Comparison of ENCODE assay signal across 12 cellular contexts in genomic region chr6:38688579-38689087, GRCh38. TPM values are rescaled to one million over a fixed set of nuclear protein-coding genes. Genes with fewer than 3 reads are reported as not detected.
DNase-seq lines count a peak whose midpoint lies in the region; ATAC-seq, FAIRE-seq and TF ChIP-seq lines count a peak whose summit lies in the region.
"Had no signal": no experiment of that assay in that cellular context is flagged by ENCODE, and none has a peak within 500 bp of the region (broad histone marks: within the 10 kb centered on the region; RNA-seq: fewer than 3 reads in every experiment).

No MANE protein-coding gene starts in this region.

- WGBS in stomach, 5 donors = 30 to 51% (median 45%) methylated on average over 6 of the region's 6 CpGs

- peaks cover 25% of the 10 kb centered on the region for H3K4me1 Mint-ChIP-seq in activated T-cell treated with anti-CD3 and anti-CD28 coated beads, Interleukin-2, amount 50 U/mL, for 24 hours (ENCODE audit: low read depth)
- H3K4me1 Mint-ChIP-seq: nephron had no signal

- no peak overlapping the region for H3K4me3 Mint-ChIP-seq in activated T-cell treated with anti-CD3 and anti-CD28 coated beads, Interleukin-2, amount 50 U/mL, for 24 hours
- H3K4me3 Mint-ChIP-seq: nephron had no signal

- TF ChIP-seq CTCF in bronchial epithelial cell (IDR thresholded peaks at IDR 0.05; ENCODE audit: insufficient read depth, low read length, severe bottlenecking) = no peak
- no peak for TF ChIP-seq CTCF in stomach (IDR thresholded peaks at IDR 0.05)

- intact Hi-C loops in stomach (cut with DNase I; ENCODE audit: low total_unique reads) = no loop called here

- H3K9me3 Mint-ChIP-seq in activated T-cell treated with anti-CD3 and anti-CD28 coated beads, Interleukin-2, amount 50 U/mL, for 24 hours = no peaks in the 10 kb centered on the region
- H3K9me3 Mint-ChIP-seq: nephron had no signal

- H3K27ac ChIP-seq in stomach (no peak overlapping the region), caudate nucleus (ENCODE audit: low read depth, low read length) (no peak overlapping the region)
- H3K27ac ChIP-seq: gastrocnemius medialis had no signal

- no peak for DNase-seq in activated T-cell treated with anti-CD3 and anti-CD28 coated beads, Interleukin-2, amount 50 U/mL, for 24 hours
- no peak for DNase-seq in activated T-cell treated with anti-CD3 and anti-CD28 coated beads for 4 hours
- no peak for DNase-seq in bronchial epithelial cell (ENCODE audit: low read depth)
- DNase-seq in stomach = peak; percentile 38
- no peak for DNase-seq in caudate nucleus (lab: John Stamatoyannopoulos, UW)
- DNase-seq: activated CD4-positive, alpha-beta T cell treated with anti-CD3 and anti-CD28 coated beads for 48 hours; gastrocnemius medialis; MG63 had no signal

- H3K27me3 ChIP-seq in bronchial epithelial cell (ENCODE audit: control insufficient read depth, insufficient read depth, low read length) (no peaks in the 10 kb centered on the region), stomach (no peaks in the 10 kb centered on the region)
- H3K27me3 ChIP-seq: gastrocnemius medialis, MG63 had no signal

- H3K4me3 ChIP-seq in bronchial epithelial cell (ENCODE audit: low read depth, low read length) (no peak overlapping the region), stomach (no peak overlapping the region)
- H3K4me3 ChIP-seq: gastrocnemius medialis, MG63 had no signal

- no peak for TF ChIP-seq EP300 in stomach (IDR thresholded peaks at IDR 0.05)

- ATAC-seq in HG03196 (IDR thresholded peaks at IDR 0.05; ENCODE audit: unreplicated experiment) (peak; percentile 64), GM21528 (IDR thresholded peaks at IDR 0.05; ENCODE audit: low FRiP score, unreplicated experiment) (no peak), HG02885 (IDR thresholded peaks at IDR 0.05; ENCODE audit: poor library complexity, unreplicated experiment) (no peak)
- ATAC-seq: gastrocnemius medialis had no signal

- peaks cover 0 to 39% (median 19%) of the 10 kb centered on the region in 4 donors for H3K4me1 ChIP-seq in stomach

- H3K27me3 Mint-ChIP-seq in activated T-cell treated with anti-CD3 and anti-CD28 coated beads, Interleukin-2, amount 50 U/mL, for 24 hours = no peaks in the 10 kb centered on the region

- H3K27ac Mint-ChIP-seq in activated T-cell treated with anti-CD3 and anti-CD28 coated beads, Interleukin-2, amount 50 U/mL, for 24 hours = peak overlapping the region; percentile 19
- H3K27ac Mint-ChIP-seq: nephron had no signal

- H3K9me3 ChIP-seq in stomach = no peaks in the 10 kb centered on the region
- H3K9me3 ChIP-seq: gastrocnemius medialis, MG63 had no signal

- peak; percentile 62 for FAIRE-seq in bronchial epithelial cell (lab: Jason Lieb, UNC)

- H3K36me3 Mint-ChIP-seq in activated T-cell treated with anti-CD3 and anti-CD28 coated beads, Interleukin-2, amount 50 U/mL, for 24 hours (ENCODE audit: low read depth) = peaks cover 49% of the 10 kb centered on the region

- no peak for TF ChIP-seq POLR2A in stomach (IDR thresholded peaks at IDR 0.05)

- peaks cover 2% of the 10 kb centered on the region for H3K36me3 ChIP-seq in bronchial epithelial cell (ENCODE audit: control insufficient read depth, insufficient read depth, low read length)
- H3K36me3 ChIP-seq in stomach = peaks cover 0 to 15% (median 6%) of the 10 kb centered on the region in 4 donors

RNA-seq across cellular contexts. Expression of gene GLO1, which starts 14.3 kb away (rescaled TPM):
- total RNA-seq in bronchial epithelial cell (95.0 and 97.8 TPM in 2 replicates), stomach (100 to 1,000 TPM in 1 of 5 donors, 10 to 100 TPM in 3, 1 to 10 TPM in 1; 4.3 to 132 (median 40.8) TPM)
- 10 to 100 TPM; 52.0 to 76.8 (median 72.2) TPM for polyA plus RNA-seq in stomach

RNA-seq across cellular contexts. Expression of gene DNAH8, which starts 26.5 kb away (rescaled TPM):
- total RNA-seq in bronchial epithelial cell = not detected in 2 replicates
- total RNA-seq in stomach = under 1 TPM in 1 of 5 donors, not detected in 4; 0.18 TPM
- under 1 TPM in 1 of 3 donors, not detected in 2; under 0.01 TPM for polyA plus RNA-seq in stomach
- total RNA-seq: gastrocnemius medialis had no signal

RNA-seq across cellular contexts. Expression of gene BTBD9, which starts 48.9 kb away (rescaled TPM):
- 4.5 and 9.6 TPM in 2 replicates for total RNA-seq in bronchial epithelial cell
- total RNA-seq in stomach = 10 to 100 TPM in 4 of 5 donors, 1 to 10 TPM in 1; 2.0 to 90.2 (median 31.4) TPM
- 1 to 10 TPM; 1.4 to 3.1 (median 2.1) TPM for polyA plus RNA-seq in stomach
